In genomic region chr15:78307977-78308376, GRCh38 we compare ENCODE assay signal across 2 cellular contexts.
TF ChIP-seq lines count a peak whose summit lies in the region.

No MANE protein-coding gene starts in this region.

TF ChIP-seq in SK-N-SH, 30 proteins besides CTCF, POLR2A, EP300 and RAD21 (continued from another document):
- TF ChIP-seq IRF3 (IDR thresholded peaks at IDR 0.05; ENCODE audit: low read depth, low read length) = no peak

TF ChIP-seq in SK-N-SH treated with all-trans-retinoic acid at 6 μM for 48 hours, 23 proteins besides CTCF, POLR2A, EP300 and RAD21 (continued from another document):
- no peak for TF ChIP-seq TCF4 (CRISPR knock-in tag; IDR thresholded peaks at IDR 0.05; ENCODE audit: borderline replicate concordance)
- TF ChIP-seq, protein P1, sequence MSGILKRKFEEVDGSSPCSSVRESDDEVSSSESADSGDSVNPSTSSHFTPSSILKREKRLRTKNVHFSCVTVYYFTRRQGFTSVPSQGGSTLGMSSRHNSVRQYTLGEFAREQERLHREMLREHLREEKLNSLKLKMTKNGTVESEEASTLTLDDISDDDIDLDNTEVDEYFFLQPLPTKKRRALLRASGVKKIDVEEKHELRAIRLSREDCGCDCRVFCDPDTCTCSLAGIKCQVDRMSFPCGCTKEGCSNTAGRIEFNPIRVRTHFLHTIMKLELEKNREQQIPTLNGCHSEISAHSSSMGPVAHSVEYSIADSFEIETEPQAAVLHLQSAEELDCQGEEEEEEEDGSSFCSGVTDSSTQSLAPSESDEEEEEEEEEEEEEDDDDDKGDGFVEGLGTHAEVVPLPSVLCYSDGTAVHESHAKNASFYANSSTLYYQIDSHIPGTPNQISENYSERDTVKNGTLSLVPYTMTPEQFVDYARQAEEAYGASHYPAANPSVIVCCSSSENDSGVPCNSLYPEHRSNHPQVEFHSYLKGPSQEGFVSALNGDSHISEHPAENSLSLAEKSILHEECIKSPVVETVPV (CRISPR knock-in tag; IDR thresholded peaks at IDR 0.05) = no peak
- no peak for TF ChIP-seq BACH2 (CRISPR knock-in tag; IDR thresholded peaks at IDR 0.05; ENCODE audit: borderline replicate concordance)
- no peak for TF ChIP-seq CSDC2 (CRISPR knock-in tag; IDR thresholded peaks at IDR 0.05)
- no peak for TF ChIP-seq TOX (CRISPR knock-in tag; IDR thresholded peaks at IDR 0.05; ENCODE audit: borderline replicate concordance)
- no peak for TF ChIP-seq PPARA (CRISPR knock-in tag; IDR thresholded peaks at IDR 0.05; ENCODE audit: borderline replicate concordance)
- no peak for TF ChIP-seq ZC3H10 (CRISPR knock-in tag; IDR thresholded peaks at IDR 0.05)
- TF ChIP-seq, protein P2, sequence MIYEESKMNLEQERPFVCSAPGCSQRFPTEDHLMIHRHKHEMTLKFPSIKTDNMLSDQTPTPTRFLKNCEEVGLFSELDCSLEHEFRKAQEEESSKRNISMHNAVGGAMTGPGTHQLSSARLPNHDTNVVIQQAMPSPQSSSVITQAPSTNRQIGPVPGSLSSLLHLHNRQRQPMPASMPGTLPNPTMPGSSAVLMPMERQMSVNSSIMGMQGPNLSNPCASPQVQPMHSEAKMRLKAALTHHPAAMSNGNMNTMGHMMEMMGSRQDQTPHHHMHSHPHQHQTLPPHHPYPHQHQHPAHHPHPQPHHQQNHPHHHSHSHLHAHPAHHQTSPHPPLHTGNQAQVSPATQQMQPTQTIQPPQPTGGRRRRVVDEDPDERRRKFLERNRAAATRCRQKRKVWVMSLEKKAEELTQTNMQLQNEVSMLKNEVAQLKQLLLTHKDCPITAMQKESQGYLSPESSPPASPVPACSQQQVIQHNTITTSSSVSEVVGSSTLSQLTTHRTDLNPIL (CRISPR knock-in tag; IDR thresholded peaks at IDR 0.05; ENCODE audit: low read depth) = no peak
- no peak for TF ChIP-seq ZFP30 (CRISPR knock-in tag; IDR thresholded peaks at IDR 0.05)
- no peak for TF ChIP-seq SNAI2 (CRISPR knock-in tag; IDR thresholded peaks at IDR 0.05)
- TF ChIP-seq ZNF70 (CRISPR knock-in tag; IDR thresholded peaks at IDR 0.05) = no peak
- no peak for TF ChIP-seq OSR1 (CRISPR knock-in tag; IDR thresholded peaks at IDR 0.05)
